9 cellular contexts compared by ENCODE assay signal in genomic region chr13:48578516-48579166, GRCh38.
DNase-seq lines count a peak whose midpoint lies in the region; ATAC-seq and TF ChIP-seq lines count a peak whose summit lies in the region.
"Had no signal": no experiment of that assay in that cellular context is flagged by ENCODE, and none has a peak within 500 bp of the region (broad histone marks: within the 10 kb centered on the region; RNA-seq: fewer than 3 reads in every experiment).

No MANE protein-coding gene starts in this region.

- no peaks in the 10 kb centered on the region for H3K36me3 ChIP-seq in DND-41 (ENCODE audit: insufficient read depth, low read length)
- H3K36me3 ChIP-seq: pancreas had no signal

- H3K9ac ChIP-seq in DND-41 (ENCODE audit: low read depth, low read length) = 0 out of 2 replicates have a peak overlapping the region, but pooled peaks have one; percentile 6

- H3K4me2 ChIP-seq in DND-41 (ENCODE audit: insufficient read depth, low read length) = no peak overlapping the region

- ATAC-seq in DND-41 (ENCODE audit: insufficient read depth, low read depth) = no peak
- ATAC-seq in GM19455 (IDR thresholded peaks at IDR 0.05; ENCODE audit: unreplicated experiment) = peak; percentile 62
- peak; percentile 38 for ATAC-seq in HG03139 (IDR thresholded peaks at IDR 0.05; ENCODE audit: unreplicated experiment)

- peaks cover 45% of the 10 kb centered on the region for H3K4me1 ChIP-seq in DND-41 (ENCODE audit: insufficient read depth, low read length)

- no peak for TF ChIP-seq CTCF in DND-41 (IDR thresholded peaks at IDR 0.05; ENCODE audit: borderline replicate concordance, extremely low read depth, low read length, poor library complexity, severe bottlenecking)

- DNase-seq in DND-41 (no peak), epithelial cell of prostate (ENCODE audit: low read depth, low spot score) (no peak), NCI-H2107 (lab: John Stamatoyannopoulos, UW) (no peak), COLO829 (ENCODE audit: low spot score) (no peak), SW 1271 (lab: John Stamatoyannopoulos, UW) (no peak)
- no peak for DNase-seq in activated CD4-positive, alpha-beta T cell treated with anti-CD3 and anti-CD28 coated beads for 1 hour

- no peak overlapping the region for H3K4me3 ChIP-seq in DND-41 (ENCODE audit: low read depth in 1 of 2, low read length in 2 of 2)
- H3K4me3 ChIP-seq: pancreas had no signal

- H2AFZ ChIP-seq in DND-41 (ENCODE audit: low read depth, low read length) = peak overlapping the region; percentile 41; the same call in 1 of the 2 replicates

- no peaks in the 10 kb centered on the region for H3K9me3 ChIP-seq in DND-41 (ENCODE audit: insufficient read depth, low read length, severe bottlenecking)
- H3K9me3 ChIP-seq: pancreas had no signal

- H4K20me1 ChIP-seq in DND-41 (ENCODE audit: insufficient read depth, low read length) = no peaks in the 10 kb centered on the region

- H3K27ac ChIP-seq in DND-41 (ENCODE audit: low read length) = peak overlapping the region; percentile 55
- peak overlapping the region; percentile 61 for H3K27ac ChIP-seq in epithelial cell of prostate

- no peaks in the 10 kb centered on the region for H3K79me2 ChIP-seq in DND-41 (ENCODE audit: insufficient read depth, low read length)

- no peaks in the 10 kb centered on the region for H3K27me3 ChIP-seq in DND-41 (ENCODE audit: insufficient read depth, low read length, poor library complexity)
- H3K27me3 ChIP-seq: pancreas had no signal
